19 cellular contexts compared by ENCODE assay signal in the genomic region with DNA sequence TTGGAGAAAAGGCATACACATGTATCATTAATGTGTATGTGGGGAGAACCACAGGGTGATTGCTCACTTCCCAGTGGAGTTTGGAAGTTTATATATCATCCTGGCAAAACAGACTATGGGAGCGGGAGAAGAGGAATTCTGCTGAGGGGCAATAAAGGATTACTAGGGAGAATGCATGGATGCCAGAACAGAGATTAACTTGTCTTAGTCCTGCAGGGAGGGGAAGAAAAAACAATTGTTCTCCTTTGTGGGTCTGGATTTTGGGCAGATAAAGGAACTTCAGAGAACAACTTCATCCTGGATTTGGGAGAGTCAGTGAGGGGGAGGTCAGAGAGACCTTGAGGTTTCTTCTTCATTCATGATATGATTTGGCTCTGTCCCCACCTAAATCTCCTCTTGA. TPM values are rescaled to one million over a fixed set of nuclear protein-coding genes. Genes with fewer than 3 reads are reported as not detected.
DNase-seq lines count a peak whose midpoint lies in the region; ATAC-seq and TF ChIP-seq lines count a peak whose summit lies in the region.
"Had no signal": no experiment of that assay in that cellular context is flagged by ENCODE, and none has a peak within 500 bp of the region (broad histone marks: within the 10 kb centered on the region; RNA-seq: fewer than 3 reads in every experiment).

No MANE protein-coding gene starts in this region.

- WGBS in mesodermal cell (ENCODE audit: insufficient coverage in 2 of 2), 2 experiments, result 83 to 86% methylated on average over 1 of the region's 1 CpG
- 38 to 50% methylated on average over 1 of the region's 1 CpG for WGBS in gastroesophageal sphincter (ENCODE audit: low coverage in 1 of 2), 2 donors

- no peak for DNase-seq in WTC11 (ENCODE audit: low spot score)
- DNase-seq in A172 (ENCODE audit: low spot score), result no peak
- DNase-seq in foreskin fibroblast, result no peak
- DNase-seq in activated CD8-positive, alpha-beta T cell treated with anti-CD3 and anti-CD28 coated beads for 36 hours, result no peak
- DNase-seq: CD4-positive, CD25-positive, alpha-beta regulatory T cell; CD8-positive, alpha-beta T cell; DMS 273 treated with DMSO at 0.1 percent for 48 hours; DMS79; EL; GDM1; GOT3 had no signal

- TF ChIP-seq POLR2A in gastroesophageal sphincter (IDR thresholded peaks at IDR 0.05), result no peak

- no peak for TF ChIP-seq CTCF in HEK293 (tag by site-specific recombination; IDR thresholded peaks at IDR 0.05)
- no peak for TF ChIP-seq CTCF in WTC11 (IDR thresholded peaks at IDR 0.05)
- TF ChIP-seq CTCF in foreskin fibroblast (IDR thresholded peaks at IDR 0.05; ENCODE audit: low read depth, low read length), result no peak
- TF ChIP-seq CTCF in activated CD8-positive, alpha-beta T cell treated with anti-CD3 and anti-CD28 coated beads for 36 hours (IDR thresholded peaks at IDR 0.05), result no peak
- no peak for TF ChIP-seq CTCF in gastroesophageal sphincter (IDR thresholded peaks at IDR 0.05)

- no peaks in the 10 kb centered on the region for H3K4me1 ChIP-seq in HEK293 (ENCODE audit: control insufficient read depth, insufficient read depth, low read length)
- peaks cover 5% of the 10 kb centered on the region for H3K4me1 ChIP-seq in mesodermal cell (ENCODE audit: control insufficient read depth, insufficient read depth, low read length, poor library complexity, severe bottlenecking)
- H3K4me1 ChIP-seq in gastroesophageal sphincter, result no peaks in the 10 kb centered on the region
- H3K4me1 ChIP-seq: BLaER1 had no signal

- H3K9me3 ChIP-seq in HEK293 (ENCODE audit: control insufficient read depth, insufficient read depth, low read depth, low read length) (no peaks in the 10 kb centered on the region), mesodermal cell (ENCODE audit: control insufficient read depth, low read length) (no peaks in the 10 kb centered on the region), gastroesophageal sphincter (no peaks in the 10 kb centered on the region)
- H3K9me3 ChIP-seq: BLaER1 had no signal

- H3K4me3 ChIP-seq in HEK293 (ENCODE audit: low read depth, low read length) (no peak overlapping the region), mesodermal cell (ENCODE audit: extremely low read depth, insufficient read depth, low read length, poor library complexity, severe bottlenecking) (no peak overlapping the region), foreskin fibroblast (ENCODE audit: low read depth in 1 of 2, low read length in 2 of 2) (no peak overlapping the region), gastroesophageal sphincter (no peak overlapping the region)
- H3K4me3 ChIP-seq: BLaER1, GM12878, HAP-1 had no signal

- peaks cover 4% of the 10 kb centered on the region; the same call in 1 of the 2 replicates for H3K9me3 Mint-ChIP-seq in WTC11
- no peaks in the 10 kb centered on the region for H3K9me3 Mint-ChIP-seq in activated CD8-positive, alpha-beta T cell treated with anti-CD3 and anti-CD28 coated beads for 36 hours
- H3K9me3 Mint-ChIP-seq: CD8-positive, alpha-beta T cell had no signal

- H3K4me1 Mint-ChIP-seq in WTC11, result peaks cover 30% of the 10 kb centered on the region
- no peaks in the 10 kb centered on the region for H3K4me1 Mint-ChIP-seq in activated CD8-positive, alpha-beta T cell treated with anti-CD3 and anti-CD28 coated beads for 36 hours (ENCODE audit: low read depth)
- H3K4me1 Mint-ChIP-seq: B cell; CD4-positive, CD25-positive, alpha-beta regulatory T cell had no signal

- TF ChIP-seq EP300 in gastroesophageal sphincter (IDR thresholded peaks at IDR 0.05), result no peak

- H3K36me3 ChIP-seq in HEK293 (ENCODE audit: control insufficient read depth in 2 of 2, insufficient read depth in 1 of 2, low read length in 2 of 2) (no peaks in the 10 kb centered on the region), mesodermal cell (ENCODE audit: control insufficient read depth, insufficient read depth, low read length) (no peaks in the 10 kb centered on the region), gastroesophageal sphincter (no peaks in the 10 kb centered on the region)
- H3K36me3 ChIP-seq: BLaER1, HAP-1 had no signal

- CTCF ChIA-PET in HEK293 (lab: Yijun Ruan, JAX), result no interaction called here
- CTCF ChIA-PET in WTC11 (lab: Charles Lee), result no interaction called here
- CTCF ChIA-PET in activated CD8-positive, alpha-beta T cell treated with anti-CD3 and anti-CD28 coated beads for 36 hours (lab: Charles Lee), result no interaction called here

- peak overlapping the region; percentile 19; the same call in 1 of the 2 replicates for H3K27ac Mint-ChIP-seq in WTC11
- no peak overlapping the region for H3K27ac Mint-ChIP-seq in activated CD8-positive, alpha-beta T cell treated with anti-CD3 and anti-CD28 coated beads for 36 hours
- H3K27ac Mint-ChIP-seq: B cell; CD8-positive, alpha-beta T cell had no signal

- 0 out of 2 replicates have a peak, but pooled peaks cover 6% of the 10 kb centered on the region for H3K27me3 Mint-ChIP-seq in WTC11 (ENCODE audit: low read depth)
- H3K27me3 Mint-ChIP-seq in activated CD8-positive, alpha-beta T cell treated with anti-CD3 and anti-CD28 coated beads for 36 hours, result peaks cover 4% of the 10 kb centered on the region

- H3K36me3 Mint-ChIP-seq in WTC11, result no peaks in the 10 kb centered on the region
- H3K36me3 Mint-ChIP-seq in activated CD8-positive, alpha-beta T cell treated with anti-CD3 and anti-CD28 coated beads for 36 hours (ENCODE audit: low read depth), result no peaks in the 10 kb centered on the region
- H3K36me3 Mint-ChIP-seq: CD4-positive, CD25-positive, alpha-beta regulatory T cell; CD8-positive, alpha-beta T cell had no signal

- ATAC-seq in WTC11, result no peak
- no peak for ATAC-seq in activated CD8-positive, alpha-beta T cell treated with anti-CD3 and anti-CD28 coated beads for 36 hours
- ATAC-seq in gastroesophageal sphincter, result no peak
- ATAC-seq: CD8-positive, alpha-beta T cell; GM12878 had no signal

- POLR2A ChIA-PET in HEK293 (lab: Yijun Ruan, JAX), result no interaction called here
- POLR2A ChIA-PET in WTC11 (lab: Charles Lee), result interaction anchor here (0.7 kb wide), 1 partner anchor 14 kb away, joined by 3 read pairs; no protein-coding TSS in a partner anchor
- POLR2A ChIA-PET in activated CD8-positive, alpha-beta T cell treated with anti-CD3 and anti-CD28 coated beads for 36 hours (lab: Charles Lee), result no interaction called here

- H3K4me3 Mint-ChIP-seq in WTC11, result no peak overlapping the region
- no peak overlapping the region for H3K4me3 Mint-ChIP-seq in activated CD8-positive, alpha-beta T cell treated with anti-CD3 and anti-CD28 coated beads for 36 hours
- H3K4me3 Mint-ChIP-seq: B cell; CD4-positive, CD25-positive, alpha-beta regulatory T cell; CD8-positive, alpha-beta T cell had no signal

- H3K27me3 ChIP-seq in gastroesophageal sphincter, result no peaks in the 10 kb centered on the region
- H3K27me3 ChIP-seq: BLaER1 had no signal

- H3K27ac ChIP-seq in HEK293 (ENCODE audit: extremely low read depth, low read depth, low read length) (no peak overlapping the region), mesodermal cell (ENCODE audit: low read depth, low read length, severe bottlenecking) (peak overlapping the region; percentile 6), gastroesophageal sphincter (no peak overlapping the region)
- H3K27ac ChIP-seq: BLaER1, C4-2B had no signal

- intact Hi-C loops in activated CD8-positive, alpha-beta T cell treated with anti-CD3 and anti-CD28 coated beads for 36 hours (cut with micrococcal nuclease), result no loop called here

TF ChIP-seq in HEK293, 187 proteins besides CTCF, POLR2A, EP300 and RAD21:
- TF ChIP-seq ZNF521 (tag by site-specific recombination; IDR thresholded peaks at IDR 0.05) (no peak), TRIM28 (IDR thresholded peaks at IDR 0.05; ENCODE audit: borderline replicate concordance, low read length) (no peak), ZBTB17 (tag by site-specific recombination; IDR thresholded peaks at IDR 0.05) (peak; percentile 73), ZNF433 (tag by site-specific recombination; IDR thresholded peaks at IDR 0.05; ENCODE audit: low read depth) (no peak)

TF ChIP-seq in WTC11, 78 proteins besides CTCF, POLR2A, EP300 and RAD21 (continues in another document):
- TF ChIP-seq NFYB (CRISPR knock-in tag; conservative IDR thresholded peaks at IDR 0.05; ENCODE audit: low read depth) (no peak), ZNF396 (CRISPR knock-in tag; IDR thresholded peaks at IDR 0.05; ENCODE audit: borderline replicate concordance) (no peak), ZNF317 (CRISPR knock-in tag; IDR thresholded peaks at IDR 0.05; ENCODE audit: borderline replicate concordance, low read depth) (no peak), ZNF671 (CRISPR knock-in tag; IDR thresholded peaks at IDR 0.05) (no peak), ZNF138 (CRISPR knock-in tag; conservative IDR thresholded peaks at IDR 0.05) (no peak), RELA (CRISPR knock-in tag; IDR thresholded peaks at IDR 0.05; ENCODE audit: borderline replicate concordance) (no peak)
- TF ChIP-seq, protein P1, sequence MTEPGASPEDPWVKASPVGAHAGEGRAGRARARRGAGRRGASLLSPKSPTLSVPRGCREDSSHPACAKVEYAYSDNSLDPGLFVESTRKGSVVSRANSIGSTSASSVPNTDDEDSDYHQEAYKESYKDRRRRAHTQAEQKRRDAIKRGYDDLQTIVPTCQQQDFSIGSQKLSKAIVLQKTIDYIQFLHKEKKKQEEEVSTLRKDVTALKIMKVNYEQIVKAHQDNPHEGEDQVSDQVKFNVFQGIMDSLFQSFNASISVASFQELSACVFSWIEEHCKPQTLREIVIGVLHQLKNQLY (CRISPR knock-in tag; IDR thresholded peaks at IDR 0.05), result no peak
- TF ChIP-seq, protein P2, sequence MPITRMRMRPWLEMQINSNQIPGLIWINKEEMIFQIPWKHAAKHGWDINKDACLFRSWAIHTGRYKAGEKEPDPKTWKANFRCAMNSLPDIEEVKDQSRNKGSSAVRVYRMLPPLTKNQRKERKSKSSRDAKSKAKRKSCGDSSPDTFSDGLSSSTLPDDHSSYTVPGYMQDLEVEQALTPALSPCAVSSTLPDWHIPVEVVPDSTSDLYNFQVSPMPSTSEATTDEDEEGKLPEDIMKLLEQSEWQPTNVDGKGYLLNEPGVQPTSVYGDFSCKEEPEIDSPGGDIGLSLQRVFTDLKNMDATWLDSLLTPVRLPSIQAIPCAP (CRISPR knock-in tag; IDR thresholded peaks at IDR 0.05), result no peak

RNA-seq across cellular contexts. Expression of a gene that starts 55.9 kb away (rescaled TPM):
- total RNA-seq in WTC11 (2021) (139 to 171 TPM (median 148 TPM) in 3 replicates), gastroesophageal sphincter (10 to 100 TPM; 15.3 to 20.4 (median 17.3) TPM)
- 39.5 TPM for polyA plus RNA-seq in mesodermal cell (2013, experiment 1 of 2)
- polyA plus RNA-seq in mesodermal cell (2013, experiment 2 of 2), result 28.5 TPM
- total RNA-seq in A172 (2014; rRNA removed; shearing (Covaris generic)), result 7.0 and 11.2 TPM in 2 replicates
- total RNA-seq in activated CD8-positive, alpha-beta T cell treated with anti-CD3 and anti-CD28 coated beads for 36 hours, result 1 to 10 TPM; 1.6 to 1.7 TPM
- polyA plus RNA-seq: CD4-positive, CD25-positive, alpha-beta regulatory T cell had no signal
